ENCODE assay signal across 1 cellular context in genomic region chr21:25489673-25490072, GRCh38.
TF ChIP-seq lines count a peak whose summit lies in the region.

No MANE protein-coding gene starts in this region.

TF ChIP-seq in GM12878, 131 proteins besides CTCF, POLR2A, EP300 and RAD21 (continued from another document):
- TF ChIP-seq E2F4 (IDR thresholded peaks at IDR 0.05; ENCODE audit: low read depth, low read length) (no peak), ZBTB33 (IDR thresholded peaks at IDR 0.05) (no peak), DPF2 (IDR thresholded peaks at IDR 0.05) (no peak), ASH2L (IDR thresholded peaks at IDR 0.05; ENCODE audit: borderline replicate concordance, low read depth) (no peak), KDM1A (IDR thresholded peaks at IDR 0.05; ENCODE audit: borderline replicate concordance) (no peak), MYB (IDR thresholded peaks at IDR 0.05; ENCODE audit: borderline replicate concordance, low read depth, low read length) (no peak), JUNB (IDR thresholded peaks at IDR 0.05) (no peak), GABPA (IDR thresholded peaks at IDR 0.05; ENCODE audit: low read depth) (no peak), ZNF274 (IDR thresholded peaks at IDR 0.05; ENCODE audit: insufficient read depth, insufficient read length) (no peak), SMAD1 (IDR thresholded peaks at IDR 0.05; ENCODE audit: low read depth, partially characterized antibody) (no peak), SIN3A (IDR thresholded peaks at IDR 0.05; ENCODE audit: low read depth, low read length) (no peak), RELA (IDR thresholded peaks at IDR 0.05; ENCODE audit: borderline replicate concordance, partially characterized antibody) (no peak), IKZF1 (conservative IDR thresholded peaks at IDR 0.05) (no peak), SMC3 (IDR thresholded peaks at IDR 0.05; ENCODE audit: borderline replicate concordance, low read length) (no peak), SUZ12 (IDR thresholded peaks at IDR 0.05; ENCODE audit: unreplicated experiment) (no peak)
